Comparison of ENCODE assay signal across 19 cellular contexts in genomic region chr3:46196261-46196957, GRCh38. TPM values are rescaled to one million over a fixed set of nuclear protein-coding genes. Genes with fewer than 3 reads are reported as not detected.
DNase-seq lines count a peak whose midpoint lies in the region; ATAC-seq and TF ChIP-seq lines count a peak whose summit lies in the region.
"Had no signal": no experiment of that assay in that cellular context is flagged by ENCODE, and none has a peak within 500 bp of the region (broad histone marks: within the 10 kb centered on the region; RNA-seq: fewer than 3 reads in every experiment).

No MANE protein-coding gene starts in this region.

- TF ChIP-seq CTCF in LNCaP clone FGC (IDR thresholded peaks at IDR 0.05; ENCODE audit: control insufficient read depth, extremely low read depth, insufficient read depth) (no peak), fibroblast of villous mesenchyme (IDR thresholded peaks at IDR 0.05; ENCODE audit: insufficient read depth, low read depth, low read length) (no peak)

- no peaks in the 10 kb centered on the region for H3K4me1 ChIP-seq in trophoblast cell (ENCODE audit: control insufficient read depth in 1 of 2, insufficient read depth in 2 of 2, low read length in 2 of 2)
- H3K4me1 ChIP-seq: BLaER1 had no signal

- no CpG with 5 or more reads among the region's 7 CpGs for WGBS in trophoblast cell (ENCODE audit: extremely low coverage, insufficient coverage, insufficient read length)

- H3K79me1 ChIP-seq in trophoblast cell (ENCODE audit: low read length), result peaks cover 3% of the 10 kb centered on the region

- no peak overlapping the region for H3K23ac ChIP-seq in trophoblast cell (ENCODE audit: low read length)

- H3K4me3 ChIP-seq in LNCaP clone FGC (ENCODE audit: low read depth, low read length), result no peak overlapping the region
- no peak overlapping the region for H3K4me3 ChIP-seq in fibroblast of villous mesenchyme (ENCODE audit: low read depth, low read length)
- H3K4me3 ChIP-seq in trophoblast cell (ENCODE audit: low read depth, low read length), result no peak overlapping the region
- H3K4me3 ChIP-seq: BLaER1, GM23338 had no signal

- peak overlapping the region; percentile 47 for H2BK5ac ChIP-seq in trophoblast cell (ENCODE audit: low read depth, low read length, poor library complexity)

- H3K9me3 ChIP-seq in trophoblast cell (ENCODE audit: insufficient read depth, low read depth, low read length), result peaks cover 3% of the 10 kb centered on the region

- no peaks in the 10 kb centered on the region for H3K79me2 ChIP-seq in trophoblast cell (ENCODE audit: control insufficient read depth, insufficient read depth, low read length, poor library complexity)

- H2AFZ ChIP-seq in trophoblast cell (ENCODE audit: insufficient read depth, low read length, poor library complexity), result no peak overlapping the region
- H2AFZ ChIP-seq: GM23338 had no signal

- H3K4me2 ChIP-seq in trophoblast cell (ENCODE audit: low read length), result no peak overlapping the region
- H3K4me2 ChIP-seq: BLaER1, GM23338 had no signal

- no peak overlapping the region for H2AK5ac ChIP-seq in trophoblast cell (ENCODE audit: low read length)

- H3K27ac ChIP-seq in trophoblast cell (ENCODE audit: low read depth, low read length), result no peak overlapping the region
- H3K27ac ChIP-seq: BLaER1, HL-60 had no signal

- no peak overlapping the region for H3K18ac ChIP-seq in trophoblast cell (ENCODE audit: low read length)

- no peaks in the 10 kb centered on the region for H3K27me3 ChIP-seq in trophoblast cell (ENCODE audit: insufficient read depth, low read length)
- H3K27me3 ChIP-seq: BLaER1 had no signal

- H3K4ac ChIP-seq in trophoblast cell (ENCODE audit: low read depth, low read length), result no peak overlapping the region

- no peaks in the 10 kb centered on the region for H3K36me3 ChIP-seq in trophoblast cell (ENCODE audit: control insufficient read depth in 1 of 2, insufficient read depth in 2 of 2, low read length in 2 of 2)
- H3K36me3 ChIP-seq: BLaER1 had no signal

- no peak overlapping the region for H2BK120ac ChIP-seq in trophoblast cell (ENCODE audit: insufficient read depth, low read length, poor library complexity)

- DNase-seq in EH (ENCODE audit: low read depth), result peak; percentile 14
- DNase-seq in LNCaP clone FGC (ENCODE audit: low read depth), result peak; percentile 28
- DNase-seq in fibroblast of villous mesenchyme (ENCODE audit: low read depth), result peak; percentile 42
- DNase-seq in trophoblast cell, result peak; percentile 79 to 92
- no peak for DNase-seq in NCI-H2171 treated with DMSO at 0.1 percent for 48 hours (lab: John Stamatoyannopoulos, UW)
- DNase-seq in activated CD8-positive, alpha-beta memory T cell treated with anti-CD3 and anti-CD28 coated beads, Interleukin-2, amount 50 U/mL, for 4 hours, result no peak
- DNase-seq: 8988T; CD4-positive, alpha-beta memory T cell; DMS153; DMS79; HCEC 1CT had no signal

- H3K14ac ChIP-seq in trophoblast cell (ENCODE audit: low read length), result no peak overlapping the region

- no peak overlapping the region for H4K12ac ChIP-seq in trophoblast cell (ENCODE audit: low read depth, low read length)

- H3K9ac ChIP-seq in trophoblast cell (ENCODE audit: low read length), result no peak overlapping the region
- H3K9ac ChIP-seq: BLaER1 had no signal

- no peak overlapping the region for H2BK12ac ChIP-seq in trophoblast cell (ENCODE audit: low read length)

- no peak overlapping the region for H4K8ac ChIP-seq in trophoblast cell (ENCODE audit: low read depth, low read length)

- H4K91ac ChIP-seq in trophoblast cell (ENCODE audit: low read depth, low read length), result no peak overlapping the region

- no peak for ATAC-seq in GM19463 (IDR thresholded peaks at IDR 0.05; ENCODE audit: unreplicated experiment)
- ATAC-seq: GM23338 had no signal

RNA-seq across cellular contexts. Expression of gene CCR1, which starts 11.7 kb away (rescaled TPM):
- total RNA-seq in fibroblast of villous mesenchyme, result under 0.01 and 0.32 TPM in 2 replicates
- polyA plus RNA-seq in trophoblast cell (2013), result 5.9 and 7.1 TPM in 2 replicates
- total RNA-seq: A673, Daoy, GM23338 had no signal
- polyA plus RNA-seq: GM23338 had no signal

RNA-seq across cellular contexts. Expression of gene CCR3, which starts 45.9 kb away (rescaled TPM):
- total RNA-seq in fibroblast of villous mesenchyme, result not detected in 2 replicates
- polyA plus RNA-seq in trophoblast cell (2013), result 0.44 and 0.52 TPM in 2 replicates
- total RNA-seq: A673, Daoy, GM23338, HT1080 had no signal
- polyA plus RNA-seq: AG04450, GM23338 had no signal

Comparison
In these comparisons a context has a peak if more than half of its experiments do, and no peak if none do; other contexts are left out.
1. DNase-seq: peak in EH (single experiment), LNCaP clone FGC (single experiment), fibroblast of villous mesenchyme (single experiment) and trophoblast cell (2 of 2); none in NCI-H2171 treated with DMSO at 0.1 percent for 48 hours (single experiment) and activated CD8-positive, alpha-beta memory T cell treated with anti-CD3 and anti-CD28 coated beads, Interleukin-2, amount 50 U/mL, for 4 hours (single experiment).